In the genomic region with DNA sequence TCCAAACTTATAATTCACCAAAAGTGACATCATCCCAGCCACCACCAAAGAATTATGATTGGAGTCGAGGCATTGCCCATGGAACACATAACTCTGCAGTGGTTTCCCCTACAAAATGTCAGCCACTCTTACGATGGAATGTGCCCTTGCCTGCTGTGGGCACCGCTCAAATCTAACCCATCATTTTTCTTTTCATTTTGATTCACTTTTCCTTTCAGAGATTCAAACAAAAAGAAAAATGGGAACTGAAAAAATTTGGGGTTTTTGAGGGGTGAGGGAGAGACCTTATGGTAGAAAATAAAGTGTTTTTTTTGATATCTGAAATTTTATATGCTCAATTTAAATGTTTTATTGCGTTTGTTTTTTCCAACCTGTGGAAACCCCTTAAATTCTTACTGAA, we compare ENCODE assay signal across 18 cellular contexts. TPM values are rescaled to one million over a fixed set of nuclear protein-coding genes. Genes with fewer than 3 reads are reported as not detected.
DNase-seq lines count a peak whose midpoint lies in the region; ATAC-seq and TF ChIP-seq lines count a peak whose summit lies in the region.
"Had no signal": no experiment of that assay in that cellular context is flagged by ENCODE, and none has a peak within 500 bp of the region (broad histone marks: within the 10 kb centered on the region; RNA-seq: fewer than 3 reads in every experiment).

No MANE protein-coding gene starts in this region.

- H3K9ac ChIP-seq in endodermal cell (ENCODE audit: extremely low read depth, low read length, poor library complexity, severe bottlenecking): no peak overlapping the region
- no peak overlapping the region for H3K9ac ChIP-seq in neural progenitor cell
- no peak overlapping the region for H3K9ac ChIP-seq in PC-3 (ENCODE audit: low read length)

- 94% methylated on average over 4 of the region's 4 CpGs; no CpG with 5 or more reads in 1 of the 2 experiments for WGBS in endodermal cell (ENCODE audit: insufficient coverage in 1 of 2, insufficient read length in 1 of 2), 2 experiments

- H3K27ac Mint-ChIP-seq in CD4-positive, alpha-beta memory T cell: peak overlapping the region in 5 of 7 donors; percentile 31 to 86 (median 76)
- H3K27ac Mint-ChIP-seq in endodermal cell (no peak overlapping the region), neural progenitor cell (no peak overlapping the region)

- no peak overlapping the region for H3K4me3 Mint-ChIP-seq in CD4-positive, alpha-beta memory T cell
- H3K4me3 Mint-ChIP-seq in endodermal cell: no peak overlapping the region
- H3K4me3 Mint-ChIP-seq in neural progenitor cell: no peak overlapping the region
- H3K4me3 Mint-ChIP-seq: natural killer cell treated with Interleukin-12 subunit alpha and Interleukin-12 subunit beta and Interleukin-15 and Interleukin-18, amount 100 ng/mL, for 72 hours had no signal

- no TSS peak for BruUV-seq in PC-3 (replicated peaks; lab: Mats Ljungman, UMichigan)

- H3K27me3 Mint-ChIP-seq in CD4-positive, alpha-beta memory T cell: no peaks in the 10 kb centered on the region
- H3K27me3 Mint-ChIP-seq in endodermal cell (ENCODE audit: insufficient read depth) (peaks cover 20% of the 10 kb centered on the region), neural progenitor cell (ENCODE audit: insufficient read depth, low read depth) (peaks cover 14% of the 10 kb centered on the region)
- H3K27me3 Mint-ChIP-seq: natural killer cell treated with Interleukin-12 subunit alpha and Interleukin-12 subunit beta and Interleukin-15 and Interleukin-18, amount 100 ng/mL, for 72 hours had no signal

- H3K27ac ChIP-seq in CD4-positive, alpha-beta memory T cell (ENCODE audit: low read depth, low read length): no peak overlapping the region
- H3K27ac ChIP-seq in endodermal cell (ENCODE audit: low read depth, low read length) (no peak overlapping the region), neural progenitor cell (no peak overlapping the region), PC-3 (ENCODE audit: low read length) (no peak overlapping the region)
- H3K27ac ChIP-seq: brain microvascular endothelial cell, esophagus muscularis mucosa had no signal

- peaks cover 56 to 88% of the 10 kb centered on the region in 2 donors for H3K36me3 Mint-ChIP-seq in CD4-positive, alpha-beta memory T cell
- H3K36me3 Mint-ChIP-seq in endodermal cell (ENCODE audit: low read depth): no peaks in the 10 kb centered on the region
- H3K36me3 Mint-ChIP-seq in neural progenitor cell: peaks cover 3% of the 10 kb centered on the region

- no peaks in the 10 kb centered on the region for H3K9me3 ChIP-seq in CD4-positive, alpha-beta memory T cell (ENCODE audit: control insufficient read depth in 1 of 2, low read length in 2 of 2)
- H3K9me3 ChIP-seq in endodermal cell (ENCODE audit: control insufficient read depth, low read length) (peaks cover 6% of the 10 kb centered on the region), neural progenitor cell (ENCODE audit: low read depth) (no peaks in the 10 kb centered on the region), PC-3 (ENCODE audit: low read length) (no peaks in the 10 kb centered on the region)
- H3K9me3 ChIP-seq: esophagus muscularis mucosa had no signal

- H3K9me3 Mint-ChIP-seq in CD4-positive, alpha-beta memory T cell: peaks cover 0 to 5% (median 0%) of the 10 kb centered on the region in 8 donors
- H3K9me3 Mint-ChIP-seq in endodermal cell (no peaks in the 10 kb centered on the region), neural progenitor cell (peaks cover 3% of the 10 kb centered on the region)
- H3K9me3 Mint-ChIP-seq: natural killer cell treated with Interleukin-12 subunit alpha and Interleukin-12 subunit beta and Interleukin-15 and Interleukin-18, amount 100 ng/mL, for 72 hours had no signal

- CTCF ChIA-PET in CD4-positive, alpha-beta memory T cell (lab: Charles Lee; ENCODE audit: partially characterized antibody): interaction anchor here (1.5 kb wide), 1 partner anchor 16 kb away, joined by 3 read pairs; no protein-coding TSS in a partner anchor
- CTCF ChIA-PET in PC-3 (lab: Charles Lee): no interaction called here

- H2AFZ ChIP-seq in neural progenitor cell (replicated peaks): no peak overlapping the region
- no peak overlapping the region for H2AFZ ChIP-seq in PC-3 (ENCODE audit: low read length)

- no peaks in the 10 kb centered on the region for H3K27me3 ChIP-seq in CD4-positive, alpha-beta memory T cell (ENCODE audit: insufficient read depth, low read length)
- H3K27me3 ChIP-seq in endodermal cell (ENCODE audit: control insufficient read depth, insufficient read depth, low read length, poor library complexity, severe bottlenecking): peaks cover 24% of the 10 kb centered on the region
- H3K27me3 ChIP-seq in neural progenitor cell: no peaks in the 10 kb centered on the region
- H3K27me3 ChIP-seq in PC-3 (ENCODE audit: low read length): no peaks in the 10 kb centered on the region
- H3K27me3 ChIP-seq: brain microvascular endothelial cell, esophagus muscularis mucosa had no signal

- no peaks in the 10 kb centered on the region for H4K20me1 ChIP-seq in neural progenitor cell (ENCODE audit: low read depth)
- no peaks in the 10 kb centered on the region for H4K20me1 ChIP-seq in PC-3 (ENCODE audit: low read length)

- H3K9me2 ChIP-seq in PC-3 (replicated peaks; ENCODE audit: low read length): no peaks in the 10 kb centered on the region

- H3K79me2 ChIP-seq in neural progenitor cell (ENCODE audit: low read depth) (no peaks in the 10 kb centered on the region), PC-3 (ENCODE audit: low read length) (no peaks in the 10 kb centered on the region)

- peaks cover 13% of the 10 kb centered on the region for H3K4me1 ChIP-seq in CD4-positive, alpha-beta memory T cell (ENCODE audit: insufficient read depth, low read length)
- H3K4me1 ChIP-seq in endodermal cell (ENCODE audit: control insufficient read depth, insufficient read depth, low read length) (peaks cover 3% of the 10 kb centered on the region), neural progenitor cell (no peaks in the 10 kb centered on the region), PC-3 (ENCODE audit: insufficient read depth, low read length) (no peaks in the 10 kb centered on the region)

- peak; percentile 48 for ATAC-seq in GM18861 (IDR thresholded peaks at IDR 0.05; ENCODE audit: unreplicated experiment)
- peak; percentile 22 for ATAC-seq in HG03066 (IDR thresholded peaks at IDR 0.05; ENCODE audit: low read depth, unreplicated experiment)
- ATAC-seq in PC-3: no peak
- ATAC-seq in HG03108 (IDR thresholded peaks at IDR 0.05; ENCODE audit: unreplicated experiment): no peak
- ATAC-seq: natural killer cell treated with Interleukin-12 subunit alpha and Interleukin-12 subunit beta and Interleukin-15 and Interleukin-18, amount 100 ng/mL, for 72 hours; Panc1; SK-N-SH treated with all-trans-retinoic acid at 6 μM for 48 hours had no signal

- intact Hi-C loops in CD4-positive, alpha-beta memory T cell (cut with micrococcal nuclease): no loop called here
- intact Hi-C loops in PC-3 (cut with micrococcal nuclease): no loop called here

- DNase-seq in CD4-positive, alpha-beta memory T cell: no peak
- DNase-seq in endodermal cell (no peak), neural progenitor cell (ENCODE audit: low spot score) (no peak), NCI-H524 (lab: John Stamatoyannopoulos, UW) (no peak), PC-3 (no peak)
- DNase-seq: activated effector memory CD4-positive, alpha-beta T cell treated with Interleukin-2 at 50 U/mL for 16 hours; brain microvascular endothelial cell; DMS153; NCI-H2029 treated with DMSO at 0.1 percent for 48 hours; NCI-H748 treated with DMSO at 0.1 percent for 48 hours; stimulated activated CD4-positive, alpha-beta T cell treated with anti-CD3 and anti-CD28 coated beads, Interleukin-12 subunit alpha, Interleukin-12 subunit beta, amount 100 ng/mL, for 4 hours had no signal

- no peak overlapping the region for H3K4me3 ChIP-seq in CD4-positive, alpha-beta memory T cell (ENCODE audit: low read length in 2 of 2)
- H3K4me3 ChIP-seq in endodermal cell (ENCODE audit: low read length) (peak overlapping the region; percentile 33), neural progenitor cell (no peak overlapping the region), PC-3 (ENCODE audit: low read length) (no peak overlapping the region)
- H3K4me3 ChIP-seq: esophagus muscularis mucosa had no signal

- H3K4me1 Mint-ChIP-seq in CD4-positive, alpha-beta memory T cell: peaks cover 33 to 66% (median 50%) of the 10 kb centered on the region in 4 donors
- peaks cover 17% of the 10 kb centered on the region for H3K4me1 Mint-ChIP-seq in endodermal cell
- peaks cover 6% of the 10 kb centered on the region for H3K4me1 Mint-ChIP-seq in neural progenitor cell

- no peak for TF ChIP-seq CTCF in endodermal cell (conservative IDR thresholded peaks at IDR 0.05)
- no peak for TF ChIP-seq CTCF in neural progenitor cell (IDR thresholded peaks at IDR 0.05)
- no peak for TF ChIP-seq CTCF in PC-3 (conservative IDR thresholded peaks at IDR 0.05; ENCODE audit: low read depth, low read length)

- H3F3A ChIP-seq in neural progenitor cell (ENCODE audit: low read depth) (no peaks in the 10 kb centered on the region), PC-3 (ENCODE audit: low read length, unreplicated experiment) (no peaks in the 10 kb centered on the region)

- POLR2A ChIA-PET in CD4-positive, alpha-beta memory T cell (lab: Charles Lee; ENCODE audit: partially characterized antibody): interaction anchor here (0.6 to 2.3 kb wide), 4 partner anchors 11 to 26 kb away, joined by 3 to 8 read pairs (median 5); no protein-coding TSS in a partner anchor
- POLR2A ChIA-PET in PC-3 (lab: Charles Lee; ENCODE audit: unreplicated experiment): no interaction called here

- H3K4me2 ChIP-seq in neural progenitor cell: no peak overlapping the region
- no peak overlapping the region for H3K4me2 ChIP-seq in PC-3 (ENCODE audit: low read length)

- H3K36me3 ChIP-seq in CD4-positive, alpha-beta memory T cell (ENCODE audit: insufficient read depth, low read length): peaks cover 41% of the 10 kb centered on the region
- H3K36me3 ChIP-seq in endodermal cell (ENCODE audit: control insufficient read depth, insufficient read depth, low read length) (no peaks in the 10 kb centered on the region), neural progenitor cell (no peaks in the 10 kb centered on the region), PC-3 (ENCODE audit: low read depth, low read length) (no peaks in the 10 kb centered on the region)

RNA-seq across cellular contexts. Expression of a gene that starts 28.1 kb away (rescaled TPM):
- 100 to 1,000 TPM; 227 to 245 TPM for total RNA-seq in CD4-positive, alpha-beta memory T cell
- 10 to 100 TPM; 18.5 to 57.4 TPM for polyA plus RNA-seq in CD4-positive, alpha-beta memory T cell
- total RNA-seq in endodermal cell: 1 to 10 TPM; 2.6 to 8.6 TPM
- polyA plus RNA-seq in endodermal cell (2013, experiment 1 of 2): 5.4 TPM
- 3.8 TPM for polyA plus RNA-seq in endodermal cell (2013, experiment 2 of 2)
- 2.3 and 4.2 TPM in 2 replicates for total RNA-seq in neural progenitor cell (ENCODE audit: low replicate concordance)
- 27.9 and 36.4 TPM in 2 replicates for total RNA-seq in PC-3 (2014; rRNA removed)

Comparison
In these comparisons a context has a peak if more than half of its experiments do, and no peak if none do; other contexts are left out.
1. H3K27ac Mint-ChIP-seq: peak in CD4-positive, alpha-beta memory T cell (5 of 7); none in endodermal cell (single experiment) and neural progenitor cell (single experiment).
2. ATAC-seq: peak in GM18861 (single experiment) and HG03066 (single experiment); none in PC-3 (single experiment) and HG03108 (single experiment).